19 cellular contexts compared by ENCODE assay signal in the genomic region with DNA sequence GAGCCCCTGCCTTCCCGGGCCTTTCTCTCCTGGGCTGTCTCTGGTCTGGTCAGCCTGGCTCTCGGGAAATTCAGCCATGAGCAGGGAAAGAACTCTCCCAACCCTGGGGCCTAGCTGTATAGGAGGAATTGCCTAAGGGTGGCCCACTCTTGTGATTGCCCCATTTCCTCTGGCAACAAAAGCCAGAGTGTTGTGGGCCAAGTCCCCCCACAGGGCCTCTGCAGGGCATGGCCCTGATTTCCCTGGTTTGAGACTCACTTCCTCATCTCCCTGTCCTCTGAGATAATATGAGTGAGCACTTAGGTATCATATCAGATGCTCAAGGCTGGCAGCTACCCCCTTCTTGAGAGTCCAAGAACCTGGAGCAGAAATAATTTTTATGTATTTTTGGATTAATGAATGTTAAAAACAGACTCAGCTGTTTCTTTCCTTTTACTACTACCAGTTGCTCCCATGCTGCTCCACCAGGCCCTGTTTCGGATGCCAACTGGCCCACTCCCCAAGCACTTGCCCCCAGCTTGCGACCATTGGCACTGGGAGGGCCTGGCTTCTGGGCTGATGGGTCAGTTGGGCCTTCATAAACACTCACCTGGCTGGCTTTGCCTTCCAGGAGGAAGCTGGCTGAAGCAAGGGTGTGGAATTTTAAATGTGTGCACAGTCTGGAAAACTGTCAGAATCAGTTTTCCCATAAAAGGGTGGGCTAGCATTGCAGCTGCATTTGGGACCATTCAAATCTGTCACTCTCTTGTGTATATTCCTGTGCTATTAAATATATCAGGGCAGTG. TPM values are rescaled to one million over a fixed set of nuclear protein-coding genes. Genes with fewer than 3 reads are reported as not detected.
DNase-seq lines count a peak whose midpoint lies in the region; ATAC-seq and TF ChIP-seq lines count a peak whose summit lies in the region.
"Had no signal": no experiment of that assay in that cellular context is flagged by ENCODE, and none has a peak within 500 bp of the region (broad histone marks: within the 10 kb centered on the region; RNA-seq: fewer than 3 reads in every experiment).

No MANE protein-coding gene starts in this region.

- H4K20me1 ChIP-seq in DND-41 (ENCODE audit: insufficient read depth, low read length), result no peaks in the 10 kb centered on the region

- TF ChIP-seq POLR2A in NB4 (IDR thresholded peaks at IDR 0.05; ENCODE audit: extremely low read depth, insufficient read length), result no peak

- H3K4me1 Mint-ChIP-seq in naive thymus-derived CD4-positive, alpha-beta T cell, result no peaks in the 10 kb centered on the region
- H3K4me1 Mint-ChIP-seq: activated CD4-positive, alpha-beta T cell treated with anti-CD3 and anti-CD28 coated beads, Interleukin-2, amount 10 ng/mL, durations not matched to agents 7 days and 5 days had no signal

- H3K4me2 ChIP-seq in DND-41 (ENCODE audit: insufficient read depth, low read length), result no peak overlapping the region

- no peaks in the 10 kb centered on the region for H3K27me3 ChIP-seq in DND-41 (ENCODE audit: insufficient read depth, low read length, poor library complexity)
- no peaks in the 10 kb centered on the region for H3K27me3 ChIP-seq in naive thymus-derived CD4-positive, alpha-beta T cell (ENCODE audit: control insufficient read depth in 2 of 2, insufficient read depth in 2 of 2, low read length in 2 of 2)
- H3K27me3 ChIP-seq: body of pancreas, sigmoid colon had no signal

- H3K9ac ChIP-seq in DND-41 (ENCODE audit: low read depth, low read length), result no peak overlapping the region

- peaks cover 26% of the 10 kb centered on the region for H3K36me3 ChIP-seq in DND-41 (ENCODE audit: insufficient read depth, low read length)
- H3K36me3 ChIP-seq in naive thymus-derived CD4-positive, alpha-beta T cell (ENCODE audit: control insufficient read depth in 2 of 3, insufficient read depth in 3 of 3, low read length in 3 of 3), result peaks cover 0 to 12% (median 0%) of the 10 kb centered on the region in 3 experiments

- no peak overlapping the region for H3K4me3 Mint-ChIP-seq in naive thymus-derived CD4-positive, alpha-beta T cell
- H3K4me3 Mint-ChIP-seq: activated CD4-positive, alpha-beta T cell treated with anti-CD3 and anti-CD28 coated beads, Interleukin-2, amount 10 ng/mL, durations not matched to agents 7 days and 5 days; dendritic cell treated with granulocyte-macrophage colony-stimulating factor and Interleukin-4, amounts not matched to agents 40 ng/mL and 50 ng/mL, for 4 days; T-helper 1 cell treated with Interleukin-12 subunit alpha and Interleukin-12 subunit beta and Interleukin-4 antibody, amounts not matched to agents 30 μg/mL and 1 μg/mL, for 36 hours had no signal

- H3K27ac Mint-ChIP-seq in naive thymus-derived CD4-positive, alpha-beta T cell, result peak overlapping the region in 1 of 9 donors; percentile 14
- H3K27ac Mint-ChIP-seq: activated CD4-positive, alpha-beta T cell treated with anti-CD3 and anti-CD28 coated beads, Interleukin-2, amount 10 ng/mL, durations not matched to agents 7 days and 5 days had no signal

- H2AFZ ChIP-seq in DND-41 (ENCODE audit: low read depth, low read length), result no peak overlapping the region

- no peaks in the 10 kb centered on the region for H3K79me2 ChIP-seq in DND-41 (ENCODE audit: insufficient read depth, low read length)

- H3K9me3 Mint-ChIP-seq in naive thymus-derived CD4-positive, alpha-beta T cell, result no peaks in the 10 kb centered on the region
- H3K9me3 Mint-ChIP-seq: activated CD4-positive, alpha-beta T cell treated with anti-CD3 and anti-CD28 coated beads, Interleukin-2, amount 10 ng/mL, durations not matched to agents 7 days and 5 days; dendritic cell treated with granulocyte-macrophage colony-stimulating factor and Interleukin-4, amounts not matched to agents 40 ng/mL and 50 ng/mL, for 4 days; T-helper 1 cell treated with Interleukin-12 subunit alpha and Interleukin-12 subunit beta and Interleukin-4 antibody, amounts not matched to agents 30 μg/mL and 1 μg/mL, for 36 hours had no signal

- intact Hi-C loops in naive thymus-derived CD4-positive, alpha-beta T cell (cut with micrococcal nuclease), result loop anchor here in 1 of 2 donors (5.0 kb wide), 1 partner anchor 47 kb away; no protein-coding TSS in a partner anchor

- DNase-seq in DND-41 (no peak), NB4 (ENCODE audit: low read depth) (peak; percentile 96), amniotic epithelial cell (ENCODE audit: low read depth) (peak; percentile 28), NCI-H526 treated with DMSO at 0.1 percent for 48 hours (lab: John Stamatoyannopoulos, UW) (no peak)
- DNase-seq in naive thymus-derived CD4-positive, alpha-beta T cell, result no peak
- no peak for DNase-seq in activated CD4-positive, alpha-beta T cell treated with anti-CD3 and anti-CD28 coated beads for 48 hours
- DNase-seq: activated CD4-positive, alpha-beta T cell treated with anti-CD3 and anti-CD28 coated beads, Interleukin-2, amount 10 ng/mL, durations not matched to agents 7 days and 5 days; activated naive CD4-positive, alpha-beta T cell treated with anti-CD3 and anti-CD28 coated beads, Interleukin-2, amount 50 U/mL, for 16 hours; activated T-cell treated with anti-CD3 and anti-CD28 coated beads, Interleukin-2, amount 50 U/mL, for 1 hour; body of pancreas; DMS 273 treated with DMSO at 0.1 percent for 48 hours; NCI-H774; sigmoid colon; stimulated activated CD4-positive, alpha-beta T cell treated with anti-CD3 and anti-CD28 coated beads, Interleukin-2, amount 100 ng/mL, for 24 hours had no signal

- POLR2A ChIA-PET in naive thymus-derived CD4-positive, alpha-beta T cell (lab: Charles Lee), result no interaction called here

- peaks cover 0 to 16% (median 7%) of the 10 kb centered on the region in 5 donors for H3K36me3 Mint-ChIP-seq in naive thymus-derived CD4-positive, alpha-beta T cell

- H3K27me3 Mint-ChIP-seq in naive thymus-derived CD4-positive, alpha-beta T cell, result no peaks in the 10 kb centered on the region
- H3K27me3 Mint-ChIP-seq: activated CD4-positive, alpha-beta T cell treated with anti-CD3 and anti-CD28 coated beads, Interleukin-2, amount 10 ng/mL, durations not matched to agents 7 days and 5 days; dendritic cell treated with granulocyte-macrophage colony-stimulating factor and Interleukin-4, amounts not matched to agents 40 ng/mL and 50 ng/mL, for 4 days had no signal

- peak; percentile 22; the same call in 1 of the 3 replicates for ATAC-seq in DND-41 (ENCODE audit: insufficient read depth, low read depth)
- peak; percentile 61 for ATAC-seq in naive thymus-derived CD4-positive, alpha-beta T cell
- ATAC-seq in HG02938 (IDR thresholded peaks at IDR 0.05; ENCODE audit: unreplicated experiment), result no peak
- ATAC-seq in HG02623 (IDR thresholded peaks at IDR 0.05; ENCODE audit: unreplicated experiment), result no peak
- ATAC-seq: body of pancreas had no signal

- no peak overlapping the region for H3K27ac ChIP-seq in DND-41 (ENCODE audit: low read length)
- H3K27ac ChIP-seq in naive thymus-derived CD4-positive, alpha-beta T cell (ENCODE audit: low read depth, low read length), result no peak overlapping the region
- H3K27ac ChIP-seq: body of pancreas, RWPE1, sigmoid colon had no signal

- TF ChIP-seq CTCF in DND-41 (IDR thresholded peaks at IDR 0.05; ENCODE audit: borderline replicate concordance, extremely low read depth, low read length, poor library complexity, severe bottlenecking), result no peak
- no peak for TF ChIP-seq CTCF in NB4 (IDR thresholded peaks at IDR 0.05; ENCODE audit: low read depth, low read length)

- CTCF ChIA-PET in naive thymus-derived CD4-positive, alpha-beta T cell (lab: Charles Lee), result no interaction called here

- H3K4me3 ChIP-seq in DND-41 (ENCODE audit: low read depth in 1 of 2, low read length in 2 of 2) (no peak overlapping the region), NB4 (ENCODE audit: low read depth, low read length) (no peak overlapping the region)
- H3K4me3 ChIP-seq in naive thymus-derived CD4-positive, alpha-beta T cell (ENCODE audit: low read length), result no peak overlapping the region
- H3K4me3 ChIP-seq: body of pancreas, sigmoid colon had no signal

- no peaks in the 10 kb centered on the region for H3K9me3 ChIP-seq in DND-41 (ENCODE audit: insufficient read depth, low read length, severe bottlenecking)
- no peaks in the 10 kb centered on the region for H3K9me3 ChIP-seq in naive thymus-derived CD4-positive, alpha-beta T cell (ENCODE audit: control insufficient read depth in 2 of 3, low read length in 3 of 3)
- H3K9me3 ChIP-seq: body of pancreas, sigmoid colon had no signal

- no peaks in the 10 kb centered on the region for H3K4me1 ChIP-seq in DND-41 (ENCODE audit: insufficient read depth, low read length)
- no peaks in the 10 kb centered on the region for H3K4me1 ChIP-seq in naive thymus-derived CD4-positive, alpha-beta T cell (ENCODE audit: control insufficient read depth in 2 of 2, insufficient read depth in 2 of 2, low read length in 2 of 2)
- H3K4me1 ChIP-seq: body of pancreas, sigmoid colon had no signal

RNA-seq across cellular contexts. Expression of gene IRF5, which starts 11.4 kb away (rescaled TPM):
- total RNA-seq in naive thymus-derived CD4-positive, alpha-beta T cell, result 10 to 100 TPM in 1 of 5 experiments, 1 to 10 TPM in 4; 1.7 to 33.2 (median 4.6) TPM
- polyA plus RNA-seq in naive thymus-derived CD4-positive, alpha-beta T cell, result under 1 TPM; 0.38 to 0.95 TPM

RNA-seq across cellular contexts. Expression of gene KCP, which starts 38.7 kb away (rescaled TPM):
- total RNA-seq in naive thymus-derived CD4-positive, alpha-beta T cell, result 1 to 10 TPM in 1 of 5 experiments, under 1 TPM in 3, not detected in 1; 0.10 to 1.6 (median 0.24) TPM
- not detected for polyA plus RNA-seq in naive thymus-derived CD4-positive, alpha-beta T cell

Comparison
In these comparisons a context has a peak if more than half of its experiments do, and no peak if none do; other contexts are left out.
1. ATAC-seq: peak in DND-41 (single experiment) and naive thymus-derived CD4-positive, alpha-beta T cell (single experiment); none in HG02938 (single experiment) and HG02623 (single experiment).
2. DNase-seq: peak in NB4 (single experiment) and amniotic epithelial cell (single experiment); none in DND-41 (single experiment), naive thymus-derived CD4-positive, alpha-beta T cell (0 of 9), activated CD4-positive, alpha-beta T cell treated with anti-CD3 and anti-CD28 coated beads for 48 hours (single experiment) and NCI-H526 treated with DMSO at 0.1 percent for 48 hours (single experiment).